ENCODE assay signal across 14 cellular contexts in the genomic region with DNA sequence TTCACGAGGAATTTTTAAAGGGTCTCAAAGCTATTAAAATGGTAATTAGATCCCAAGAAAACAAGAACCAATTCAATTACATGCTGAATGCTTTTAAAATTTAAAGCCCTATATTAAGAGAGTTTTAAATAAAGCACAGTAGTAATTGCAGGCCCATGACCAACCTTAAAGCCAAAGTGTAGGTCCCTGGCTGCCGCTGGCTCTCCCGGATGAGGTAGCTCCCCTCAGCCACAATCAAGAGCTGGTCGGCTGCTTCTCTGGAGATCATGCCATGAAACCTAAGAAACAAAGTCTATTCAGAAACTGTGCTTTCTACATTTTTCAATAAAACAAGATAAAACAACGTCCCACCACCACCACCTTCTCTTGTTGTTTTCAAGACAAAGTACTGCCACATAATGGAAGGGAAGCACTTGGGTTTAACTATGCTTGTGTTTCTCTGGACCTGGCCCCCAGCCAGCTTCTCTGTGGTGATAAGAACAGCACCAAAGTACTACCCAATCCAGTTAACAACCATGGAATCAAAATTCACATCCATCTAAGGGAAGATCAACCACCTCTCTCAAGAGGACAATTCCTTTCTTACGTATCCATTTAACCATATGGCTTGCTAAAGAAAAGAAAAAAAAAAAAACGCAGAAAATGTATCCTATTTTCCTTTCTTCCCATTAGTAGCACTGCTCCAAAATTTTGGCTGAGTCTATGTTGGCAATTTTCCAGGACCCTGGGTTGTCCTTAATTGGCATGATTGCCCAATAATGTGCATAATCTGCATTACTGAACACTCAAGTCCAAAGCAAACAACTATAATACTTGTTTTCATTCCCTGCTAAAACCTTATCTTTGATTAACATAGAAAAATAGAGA.
DNase-seq lines count a peak whose midpoint lies in the region; TF ChIP-seq lines count a peak whose summit lies in the region.
"Had no signal": no experiment of that assay in that cellular context is flagged by ENCODE, and none has a peak within 500 bp of the region (broad histone marks: within the 10 kb centered on the region; RNA-seq: fewer than 3 reads in every experiment).

No MANE protein-coding gene starts in this region.

- CTCF ChIA-PET in activated CD4-positive, alpha-beta memory T cell treated with anti-CD3 and anti-CD28 coated beads, Interleukin-2, amount 10 ng/mL, durations not matched to agents 7 days and 5 days (lab: Charles Lee), result interaction anchor here (0.6 kb wide), 2 partner anchors 87 to 1435 kb away, joined by 3 read pairs; no protein-coding TSS in a partner anchor

- H3K4me3 Mint-ChIP-seq in activated CD4-positive, alpha-beta memory T cell treated with anti-CD3 and anti-CD28 coated beads, Interleukin-2, amount 10 ng/mL, durations not matched to agents 7 days and 5 days, result no peak overlapping the region
- H3K4me3 Mint-ChIP-seq: activated T-cell treated with anti-CD3 and anti-CD28 coated beads, Interleukin-2, amount 50 U/mL, for 24 hours; type B pancreatic cell had no signal

- POLR2A ChIA-PET in activated CD4-positive, alpha-beta memory T cell treated with anti-CD3 and anti-CD28 coated beads, Interleukin-2, amount 10 ng/mL, durations not matched to agents 7 days and 5 days (lab: Charles Lee), result no interaction called here

- no peak overlapping the region for H3K9ac ChIP-seq in SK-N-MC (ENCODE audit: insufficient read length)

- H3K9me3 Mint-ChIP-seq in activated CD4-positive, alpha-beta memory T cell treated with anti-CD3 and anti-CD28 coated beads, Interleukin-2, amount 10 ng/mL, durations not matched to agents 7 days and 5 days, result no peaks in the 10 kb centered on the region
- H3K9me3 Mint-ChIP-seq: activated T-cell treated with anti-CD3 and anti-CD28 coated beads, Interleukin-2, amount 50 U/mL, for 24 hours; type B pancreatic cell had no signal

- no peaks in the 10 kb centered on the region for H3K27me3 Mint-ChIP-seq in activated CD4-positive, alpha-beta memory T cell treated with anti-CD3 and anti-CD28 coated beads, Interleukin-2, amount 10 ng/mL, durations not matched to agents 7 days and 5 days
- H3K27me3 Mint-ChIP-seq: activated T-cell treated with anti-CD3 and anti-CD28 coated beads, Interleukin-2, amount 50 U/mL, for 24 hours; type B pancreatic cell had no signal

- 82 to 94% (median 93%) methylated on average over 7 of the region's 7 CpGs for WGBS in spleen, 5 donors

- no peaks in the 10 kb centered on the region for H3K9me3 ChIP-seq in SK-N-MC (ENCODE audit: low read depth, low read length)
- no peaks in the 10 kb centered on the region for H3K9me3 ChIP-seq in spleen
- H3K9me3 ChIP-seq: esophagus squamous epithelium had no signal

- H3K27ac Mint-ChIP-seq in activated CD4-positive, alpha-beta memory T cell treated with anti-CD3 and anti-CD28 coated beads, Interleukin-2, amount 10 ng/mL, durations not matched to agents 7 days and 5 days, result no peak overlapping the region
- H3K27ac Mint-ChIP-seq: activated T-cell treated with anti-CD3 and anti-CD28 coated beads, Interleukin-2, amount 50 U/mL, for 24 hours; type B pancreatic cell had no signal

- no peaks in the 10 kb centered on the region for H3K27me3 ChIP-seq in spleen (replicated peaks in 1 of 7)
- H3K27me3 ChIP-seq: esophagus squamous epithelium had no signal

- peak overlapping the region; percentile 68 for H3K27ac ChIP-seq in SK-N-MC
- no peak overlapping the region for H3K27ac ChIP-seq in spleen
- H3K27ac ChIP-seq: esophagus squamous epithelium, skin epidermis had no signal

- H3K4me1 Mint-ChIP-seq in activated CD4-positive, alpha-beta memory T cell treated with anti-CD3 and anti-CD28 coated beads, Interleukin-2, amount 10 ng/mL, durations not matched to agents 7 days and 5 days, result no peaks in the 10 kb centered on the region

- TF ChIP-seq POLR2A in spleen (IDR thresholded peaks at IDR 0.05), result no peak

- intact Hi-C loops in spleen (cut with DNase I; ENCODE audit: low total_unique reads), result no loop called here

- H3K36me3 ChIP-seq in SK-N-MC (ENCODE audit: insufficient read depth, low read length) (peaks cover 12% of the 10 kb centered on the region; the same call in 1 of the 2 replicates), spleen (peaks cover 0 to 12% (median 0%) of the 10 kb centered on the region in 6 donors)

- no peaks in the 10 kb centered on the region for H3K4me1 ChIP-seq in spleen
- H3K4me1 ChIP-seq: esophagus squamous epithelium had no signal

- DNase-seq in AG09319 (ENCODE audit: extremely low read depth, low read depth), result peak; percentile 14
- DNase-seq in NCI-H1092 (lab: John Stamatoyannopoulos, UW), result peak; percentile 15
- DNase-seq in SK-N-MC (ENCODE audit: low read depth, low spot score), result peak; percentile 91
- DNase-seq in fibroblast of pulmonary artery (ENCODE audit: low read depth), result peak; percentile 47
- DNase-seq in spleen, result no peak
- DNase-seq in stimulated activated CD4-positive, alpha-beta T cell treated with anti-CD3 and anti-CD28 coated beads, Interleukin-1b, Interleukin-23, amount 100 ng/mL, for 48 hours, result no peak
- no peak for DNase-seq in activated CD4-positive, alpha-beta memory T cell treated with anti-CD3 and anti-CD28 coated beads, Interleukin-2, amount 10 ng/mL, durations not matched to agents 7 days and 5 days
- no peak for DNase-seq in MV-4-11 (lab: John Stamatoyannopoulos, UW)
- DNase-seq: activated T-cell treated with anti-CD3 and anti-CD28 coated beads, Interleukin-2, amount 50 U/mL, for 24 hours; EL; esophagus squamous epithelium; NCI-H187 had no signal

- H3K36me3 Mint-ChIP-seq in activated CD4-positive, alpha-beta memory T cell treated with anti-CD3 and anti-CD28 coated beads, Interleukin-2, amount 10 ng/mL, durations not matched to agents 7 days and 5 days (ENCODE audit: low read depth), result no peaks in the 10 kb centered on the region

- H3K4me3 ChIP-seq in SK-N-MC, result peak overlapping the region; percentile 40
- no peak overlapping the region for H3K4me3 ChIP-seq in fibroblast of pulmonary artery (replicated peaks; ENCODE audit: low read depth, low read length)
- H3K4me3 ChIP-seq in spleen, result no peak overlapping the region
- H3K4me3 ChIP-seq: esophagus squamous epithelium, skin epidermis had no signal

- TF ChIP-seq CTCF in AG09319 (IDR thresholded peaks at IDR 0.05; ENCODE audit: low read depth, low read length) (no peak), fibroblast of pulmonary artery (IDR thresholded peaks at IDR 0.05; ENCODE audit: low read length, missing control alignments) (no peak), spleen (IDR thresholded peaks at IDR 0.05 in 8 of 11, conservative IDR thresholded peaks at IDR 0.05 in 3 of 11) (no peak)

Comparison
In these comparisons a context has a peak if more than half of its experiments do, and no peak if none do; other contexts are left out.
1. DNase-seq: peak in AG09319 (single experiment), NCI-H1092 (single experiment), SK-N-MC (single experiment) and fibroblast of pulmonary artery (single experiment); none in spleen (single experiment), stimulated activated CD4-positive, alpha-beta T cell treated with anti-CD3 and anti-CD28 coated beads, Interleukin-1b, Interleukin-23, amount 100 ng/mL, for 48 hours (single experiment), activated CD4-positive, alpha-beta memory T cell treated with anti-CD3 and anti-CD28 coated beads, Interleukin-2, amount 10 ng/mL, durations not matched to agents 7 days and 5 days (single experiment) and MV-4-11 (single experiment).